In genomic region chr11:33894402-33894754, GRCh38 we compare ENCODE assay signal across 15 cellular contexts. TPM values are rescaled to one million over a fixed set of nuclear protein-coding genes. Genes with fewer than 3 reads are reported as not detected.
DNase-seq lines count a peak whose midpoint lies in the region; ATAC-seq and TF ChIP-seq lines count a peak whose summit lies in the region.
"Had no signal": no experiment of that assay in that cellular context is flagged by ENCODE, and none has a peak within 500 bp of the region (broad histone marks: within the 10 kb centered on the region; RNA-seq: fewer than 3 reads in every experiment).

No MANE protein-coding gene starts in this region.

- no peaks in the 10 kb centered on the region for H3K36me3 Mint-ChIP-seq in CD8-positive, alpha-beta memory T cell
- no peaks in the 10 kb centered on the region for H3K36me3 Mint-ChIP-seq in IgD-negative memory B cell
- H3K36me3 Mint-ChIP-seq in activated naive CD8-positive, alpha-beta T cell treated with anti-CD3 and anti-CD28 coated beads, Interleukin-2, amount 10 ng/mL, durations not matched to agents 7 days and 5 days = no peaks in the 10 kb centered on the region

- H3K27me3 Mint-ChIP-seq in CD8-positive, alpha-beta memory T cell = peaks cover 23 to 24% of the 10 kb centered on the region in 2 donors
- peaks cover 2% of the 10 kb centered on the region for H3K27me3 Mint-ChIP-seq in IgD-negative memory B cell
- peaks cover 55% of the 10 kb centered on the region for H3K27me3 Mint-ChIP-seq in activated naive CD8-positive, alpha-beta T cell treated with anti-CD3 and anti-CD28 coated beads, Interleukin-2, amount 10 ng/mL, durations not matched to agents 7 days and 5 days

- peak overlapping the region in 5 of 8 donors; percentile 11 to 92 (median 69) for H3K27ac Mint-ChIP-seq in CD8-positive, alpha-beta memory T cell
- peak overlapping the region; percentile 87 to 92 (median 88) for H3K27ac Mint-ChIP-seq in IgD-negative memory B cell
- peak overlapping the region; percentile 76 for H3K27ac Mint-ChIP-seq in activated naive CD8-positive, alpha-beta T cell treated with anti-CD3 and anti-CD28 coated beads, Interleukin-2, amount 10 ng/mL, durations not matched to agents 7 days and 5 days

- no peak for TF ChIP-seq CTCF in osteoblast (IDR thresholded peaks at IDR 0.05; ENCODE audit: extremely low read depth, low read depth, low read length)

- peak overlapping the region; percentile 37 to 85 (median 80) for H3K4me3 Mint-ChIP-seq in CD8-positive, alpha-beta memory T cell
- H3K4me3 Mint-ChIP-seq in IgD-negative memory B cell = peak overlapping the region; percentile 85 to 94 (median 90)
- H3K4me3 Mint-ChIP-seq in activated naive CD8-positive, alpha-beta T cell treated with anti-CD3 and anti-CD28 coated beads, Interleukin-2, amount 10 ng/mL, durations not matched to agents 7 days and 5 days = peak overlapping the region; percentile 79

- peak overlapping the region; percentile 33 for H3K4me3 ChIP-seq in CD8-positive, alpha-beta memory T cell (ENCODE audit: low read length)
- no peak overlapping the region for H3K4me3 ChIP-seq in osteoblast (ENCODE audit: insufficient read depth, low read length)
- H3K4me3 ChIP-seq: gastrocnemius medialis had no signal

- no peaks in the 10 kb centered on the region for H3K9me3 ChIP-seq in CD8-positive, alpha-beta memory T cell (ENCODE audit: low read length)
- H3K9me3 ChIP-seq in osteoblast (ENCODE audit: low read depth, low read length) = no peaks in the 10 kb centered on the region
- H3K9me3 ChIP-seq: BE2C, gastrocnemius medialis, Peyer's patch had no signal

- peak overlapping the region; percentile 71 for H3K4me2 ChIP-seq in osteoblast (ENCODE audit: insufficient read depth, low read length)

- H3K27me3 ChIP-seq in CD8-positive, alpha-beta memory T cell (ENCODE audit: insufficient read depth, low read length, poor library complexity, severe bottlenecking) = peaks cover 9% of the 10 kb centered on the region
- peaks cover 5% of the 10 kb centered on the region for H3K27me3 ChIP-seq in osteoblast (ENCODE audit: insufficient read depth, low read length)
- H3K27me3 ChIP-seq: BE2C, gastrocnemius medialis, Peyer's patch had no signal

- no peaks in the 10 kb centered on the region for H4K20me1 ChIP-seq in osteoblast (ENCODE audit: insufficient read depth, low read length)

- H2AFZ ChIP-seq in osteoblast (ENCODE audit: low read length) = no peak overlapping the region

- H3K4me1 ChIP-seq in CD8-positive, alpha-beta memory T cell (ENCODE audit: insufficient read depth, low read length) = peaks cover 27% of the 10 kb centered on the region
- peaks cover 13% of the 10 kb centered on the region for H3K4me1 ChIP-seq in osteoblast (ENCODE audit: insufficient read depth, low read length)
- H3K4me1 ChIP-seq: BE2C had no signal

- no peak overlapping the region for H3K27ac ChIP-seq in CD8-positive, alpha-beta memory T cell (ENCODE audit: low read depth, low read length)
- H3K27ac ChIP-seq in osteoblast (ENCODE audit: low read depth, low read length) = no peak overlapping the region

- peaks cover 27 to 31% (median 29%) of the 10 kb centered on the region in 3 donors for H3K4me1 Mint-ChIP-seq in CD8-positive, alpha-beta memory T cell
- H3K4me1 Mint-ChIP-seq in IgD-negative memory B cell = peaks cover 51 to 68% (median 52%) of the 10 kb centered on the region in 3 donors
- peaks cover 47% of the 10 kb centered on the region for H3K4me1 Mint-ChIP-seq in activated naive CD8-positive, alpha-beta T cell treated with anti-CD3 and anti-CD28 coated beads, Interleukin-2, amount 10 ng/mL, durations not matched to agents 7 days and 5 days

- H3K79me2 ChIP-seq in osteoblast (ENCODE audit: insufficient read depth, low read length) = no peaks in the 10 kb centered on the region

- POLR2A ChIA-PET in CD8-positive, alpha-beta memory T cell (lab: Charles Lee) = no interaction called here
- POLR2A ChIA-PET in activated naive CD8-positive, alpha-beta T cell treated with anti-CD3 and anti-CD28 coated beads, Interleukin-2, amount 10 ng/mL, durations not matched to agents 7 days and 5 days (lab: Charles Lee) = no interaction called here

- no peaks in the 10 kb centered on the region for H3K36me3 ChIP-seq in CD8-positive, alpha-beta memory T cell (ENCODE audit: insufficient read depth, low read length)
- no peaks in the 10 kb centered on the region for H3K36me3 ChIP-seq in osteoblast (ENCODE audit: insufficient read depth, low read length)
- H3K36me3 ChIP-seq: BE2C, gastrocnemius medialis, Peyer's patch had no signal

- CTCF ChIA-PET in CD8-positive, alpha-beta memory T cell (lab: Charles Lee) = no interaction called here

- ATAC-seq in activated naive CD8-positive, alpha-beta T cell treated with anti-CD3 and anti-CD28 coated beads, Interleukin-2, amount 10 ng/mL, durations not matched to agents 7 days and 5 days (ENCODE audit: low read depth) = no peak
- ATAC-seq in GM18907 (IDR thresholded peaks at IDR 0.05; ENCODE audit: unreplicated experiment) (no peak), GM18909 (IDR thresholded peaks at IDR 0.05; ENCODE audit: poor library complexity, unreplicated experiment) (no peak)
- ATAC-seq: gastrocnemius medialis had no signal

- DNase-seq in CD8-positive, alpha-beta memory T cell = no peak
- DNase-seq in activated naive CD8-positive, alpha-beta T cell treated with anti-CD3 and anti-CD28 coated beads, Interleukin-2, amount 10 ng/mL, durations not matched to agents 7 days and 5 days = no peak
- DNase-seq in osteoblast (ENCODE audit: insufficient read length, low spot score, missing footprints) (no peak), NCI-H2029 (lab: John Stamatoyannopoulos, UW) (no peak), MV-4-11 (lab: John Stamatoyannopoulos, UW) (no peak)
- DNase-seq: BE2C, EL, gastrocnemius medialis, mammary epithelial cell, NCI-H1930, NCI-H526 treated with DMSO at 0.1 percent for 48 hours had no signal

- peaks cover 0 to 3% (median 0%) of the 10 kb centered on the region in 5 donors for H3K9me3 Mint-ChIP-seq in CD8-positive, alpha-beta memory T cell
- H3K9me3 Mint-ChIP-seq in IgD-negative memory B cell = peaks cover 0 to 4% (median 0%) of the 10 kb centered on the region in 3 donors
- peaks cover 2% of the 10 kb centered on the region for H3K9me3 Mint-ChIP-seq in activated naive CD8-positive, alpha-beta T cell treated with anti-CD3 and anti-CD28 coated beads, Interleukin-2, amount 10 ng/mL, durations not matched to agents 7 days and 5 days

RNA-seq across cellular contexts. Expression of gene LMO2, which starts 2.5 kb away (rescaled TPM):
- under 1 TPM; 0.13 to 0.53 TPM for total RNA-seq in CD8-positive, alpha-beta memory T cell
- polyA plus RNA-seq in CD8-positive, alpha-beta memory T cell = not detected
- 11.4 TPM for polyA plus RNA-seq in IgD-negative memory B cell
- under 1 TPM; 0.44 to 0.48 TPM for total RNA-seq in activated naive CD8-positive, alpha-beta T cell treated with anti-CD3 and anti-CD28 coated beads, Interleukin-2, amount 10 ng/mL, durations not matched to agents 7 days and 5 days
- 1.4 and 2.1 TPM in 2 replicates for total RNA-seq in osteoblast
